ENCODE assay signal across 16 cellular contexts in genomic region chr1:3617806-3618345, GRCh38. TPM values are rescaled to one million over a fixed set of nuclear protein-coding genes. Genes with fewer than 3 reads are reported as not detected.
DNase-seq lines count a peak whose midpoint lies in the region; ATAC-seq and TF ChIP-seq lines count a peak whose summit lies in the region.
"Had no signal": no experiment of that assay in that cellular context is flagged by ENCODE, and none has a peak within 500 bp of the region (broad histone marks: within the 10 kb centered on the region; RNA-seq: fewer than 3 reads in every experiment).

No MANE protein-coding gene starts in this region.

- no peak overlapping the region for H3K27ac ChIP-seq in neuronal stem cell (replicated peaks; ENCODE audit: low read length)
- H3K27ac ChIP-seq in testis, result no peak overlapping the region
- H3K27ac ChIP-seq: C4-2B had no signal

- intact Hi-C loops in testis (cut with DNase I; ENCODE audit: low total_unique reads), result no loop called here

- TF ChIP-seq CTCF in testis (IDR thresholded peaks at IDR 0.05), result no peak

- peak overlapping the region; percentile 84 for H2BK5ac ChIP-seq in neuronal stem cell (ENCODE audit: low read length)

- H3K18ac ChIP-seq in neuronal stem cell (ENCODE audit: low read length), result peak overlapping the region; percentile 61

- no peaks in the 10 kb centered on the region for H3K79me1 ChIP-seq in neuronal stem cell (ENCODE audit: low read depth, low read length)

- peak overlapping the region; percentile 95 for H2AK5ac ChIP-seq in neuronal stem cell (ENCODE audit: low read depth, low read length)

- H3K9me3 Mint-ChIP-seq in stimulated activated naive CD8-positive, alpha-beta T cell treated with anti-CD3 and anti-CD28 coated beads, Interleukin-15, amount 100 ng/mL, for 72 hours, result no peaks in the 10 kb centered on the region
- H3K9me3 Mint-ChIP-seq in immature natural killer cell, result no peaks in the 10 kb centered on the region
- H3K9me3 Mint-ChIP-seq: CD8-positive, alpha-beta T cell; HFFc6 had no signal

- H3K36me3 ChIP-seq in neuronal stem cell (replicated peaks in 1 of 2; ENCODE audit: control insufficient read depth in 2 of 2, insufficient read depth in 2 of 2, low read length in 2 of 2) (peaks cover 0 to 1% of the 10 kb centered on the region in 2 donors), testis (ENCODE audit: low read depth, missing control alignments) (no peaks in the 10 kb centered on the region)
- H3K36me3 ChIP-seq: HAP-1 had no signal

- no peak overlapping the region for H2BK120ac ChIP-seq in neuronal stem cell (ENCODE audit: low read depth, low read length)

- no peak overlapping the region for H2AFZ ChIP-seq in neuronal stem cell (ENCODE audit: low read length)

- peak overlapping the region; percentile 12 for H3K23ac ChIP-seq in neuronal stem cell (ENCODE audit: low read depth, low read length, poor library complexity)

- ATAC-seq in stimulated activated naive CD8-positive, alpha-beta T cell treated with anti-CD3 and anti-CD28 coated beads, Interleukin-15, amount 100 ng/mL, for 72 hours, result peak; percentile 26
- ATAC-seq in stimulated activated naive CD8-positive, alpha-beta T cell treated with anti-CD3 and anti-CD28 coated beads, Interleukin-15, Interleukin-2, amounts not matched to agents 100 U/mL and 50 U/mL, for 24 hours, result no peak
- ATAC-seq: CD8-positive, alpha-beta T cell had no signal

- no peak for TF ChIP-seq POLR2A in testis (IDR thresholded peaks at IDR 0.05)

- H4K91ac ChIP-seq in neuronal stem cell (ENCODE audit: low read depth, low read length, poor library complexity), result peak overlapping the region; percentile 16

- H3K27ac Mint-ChIP-seq in stimulated activated naive CD8-positive, alpha-beta T cell treated with anti-CD3 and anti-CD28 coated beads, Interleukin-15, amount 100 ng/mL, for 72 hours, result no peak overlapping the region
- H3K27ac Mint-ChIP-seq in immature natural killer cell, result no peak overlapping the region
- H3K27ac Mint-ChIP-seq: CD8-positive, alpha-beta T cell; HFFc6 had no signal

- no peak overlapping the region for H4K8ac ChIP-seq in neuronal stem cell (ENCODE audit: low read depth, low read length)

- H3K14ac ChIP-seq in neuronal stem cell (ENCODE audit: low read length), result peak overlapping the region; percentile 72

- no peak overlapping the region for H3K9ac ChIP-seq in neuronal stem cell (ENCODE audit: low read depth, low read length, poor library complexity)

- H3K27me3 ChIP-seq in neuronal stem cell (ENCODE audit: control insufficient read depth in 3 of 3, insufficient read depth in 3 of 3, low read depth in 1 of 3, low read length in 3 of 3), result peaks cover 0 to 43% (median 0%) of the 10 kb centered on the region in 3 experiments
- H3K27me3 ChIP-seq in testis, result no peaks in the 10 kb centered on the region

- H3K4ac ChIP-seq in neuronal stem cell (ENCODE audit: low read length), result peak overlapping the region; percentile 43

- DNase-seq in stimulated activated naive CD8-positive, alpha-beta T cell treated with anti-CD3 and anti-CD28 coated beads, Interleukin-15, amount 100 ng/mL, for 72 hours, result no peak
- no peak for DNase-seq in stimulated activated naive CD8-positive, alpha-beta T cell treated with anti-CD3 and anti-CD28 coated beads, Interleukin-15, Interleukin-2, amounts not matched to agents 100 U/mL and 50 U/mL, for 24 hours
- DNase-seq in neuronal stem cell (ENCODE audit: low spot score), result no peak
- peak; percentile 36 for DNase-seq in testis
- DNase-seq in immature natural killer cell, result no peak
- no peak for DNase-seq in NCI-H2227 treated with DMSO at 0.1 percent for 48 hours (lab: John Stamatoyannopoulos, UW)
- DNase-seq: Caco-2; CD4-positive, CD25-positive, alpha-beta regulatory T cell; CD8-positive, alpha-beta T cell; DMS153; DND-41; GOT3; HFFc6 had no signal

- H3K4me3 Mint-ChIP-seq in stimulated activated naive CD8-positive, alpha-beta T cell treated with anti-CD3 and anti-CD28 coated beads, Interleukin-15, amount 100 ng/mL, for 72 hours, result no peak overlapping the region
- no peak overlapping the region for H3K4me3 Mint-ChIP-seq in immature natural killer cell
- H3K4me3 Mint-ChIP-seq: CD4-positive, CD25-positive, alpha-beta regulatory T cell; CD8-positive, alpha-beta T cell; HFFc6 had no signal

- H3K4me1 Mint-ChIP-seq in stimulated activated naive CD8-positive, alpha-beta T cell treated with anti-CD3 and anti-CD28 coated beads, Interleukin-15, amount 100 ng/mL, for 72 hours, result peaks cover 28% of the 10 kb centered on the region
- peaks cover 22 to 40% of the 10 kb centered on the region in 2 donors for H3K4me1 Mint-ChIP-seq in immature natural killer cell

- H3K36me3 Mint-ChIP-seq in immature natural killer cell, result no peaks in the 10 kb centered on the region
- H3K36me3 Mint-ChIP-seq: CD4-positive, CD25-positive, alpha-beta regulatory T cell; CD8-positive, alpha-beta T cell had no signal

- WGBS in neuronal stem cell (ENCODE audit: extremely low coverage in 2 of 2, insufficient read length in 2 of 2, insufficient replicate concordance in 1 of 2), 2 donors, result no CpG with 5 or more reads among the region's 18 CpGs
- WGBS in testis, 2 donors, result 77 to 94% methylated on average over 10 to 18 of the region's 18 CpGs

- peak overlapping the region; percentile 42 for H2BK12ac ChIP-seq in neuronal stem cell (ENCODE audit: low read length)

- H3K4me3 ChIP-seq in neuronal stem cell (ENCODE audit: low read length in 2 of 2), result no peak overlapping the region
- no peak overlapping the region for H3K4me3 ChIP-seq in testis
- H3K4me3 ChIP-seq: HAP-1 had no signal

- H3K4me1 ChIP-seq in neuronal stem cell (ENCODE audit: control insufficient read depth in 2 of 2, insufficient read depth in 1 of 2, low read depth in 1 of 2, low read length in 2 of 2), result peaks cover 19 to 32% of the 10 kb centered on the region in 2 donors
- peaks cover 6% of the 10 kb centered on the region for H3K4me1 ChIP-seq in testis
- H3K4me1 ChIP-seq: HAP-1 had no signal

- peak overlapping the region; percentile 37 for H2BK15ac ChIP-seq in neuronal stem cell (ENCODE audit: low read length)

- H3K9me3 ChIP-seq in neuronal stem cell (replicated peaks in 1 of 2; ENCODE audit: control insufficient read depth in 2 of 2, insufficient read depth in 1 of 2, low read depth in 1 of 2, low read length in 2 of 2) (peaks cover 0 to 2% of the 10 kb centered on the region in 2 donors), testis (no peaks in the 10 kb centered on the region)
- H3K9me3 ChIP-seq: Caco-2, HAP-1 had no signal

- peaks cover 6% of the 10 kb centered on the region for H3K27me3 Mint-ChIP-seq in stimulated activated naive CD8-positive, alpha-beta T cell treated with anti-CD3 and anti-CD28 coated beads, Interleukin-15, amount 100 ng/mL, for 72 hours
- peaks cover 2 to 5% (median 2%) of the 10 kb centered on the region in 3 donors for H3K27me3 Mint-ChIP-seq in immature natural killer cell (ENCODE audit: low read depth in 3 of 3)

- H3K4me2 ChIP-seq in neuronal stem cell (ENCODE audit: insufficient read depth, low read length, poor library complexity, severe bottlenecking), result no peak overlapping the region

RNA-seq across cellular contexts. Expression of gene MEGF6, which starts 6.6 kb away (rescaled TPM):
- polyA plus RNA-seq in neuronal stem cell (2013, experiment 1 of 2), result 10.3 TPM
- 10.0 TPM for polyA plus RNA-seq in neuronal stem cell (2013, experiment 2 of 2)
- 10 to 100 TPM; 16.1 to 26.4 TPM for total RNA-seq in testis
- polyA plus RNA-seq in testis (ENCODE audit: insufficient read depth, low read depth, low replicate concordance) (9.0 TPM), immature natural killer cell (under 1 TPM in 1 of 3 donors, not detected in 2; 0.08 TPM)

RNA-seq across cellular contexts. Expression of gene TPRG1L, which starts 6.9 kb away (rescaled TPM):
- polyA plus RNA-seq in neuronal stem cell (2013, experiment 1 of 2), result 13.4 TPM
- polyA plus RNA-seq in neuronal stem cell (2013, experiment 2 of 2), result 13.2 TPM
- 10 to 100 TPM; 30.6 to 33.3 TPM for total RNA-seq in testis
- polyA plus RNA-seq in testis (ENCODE audit: insufficient read depth, low read depth, low replicate concordance), result 40.9 TPM
- polyA plus RNA-seq in immature natural killer cell, result 10 to 100 TPM; 36.2 to 43.4 (median 40.3) TPM

RNA-seq across cellular contexts. Expression of gene WRAP73, which starts 32.0 kb away (rescaled TPM):
- polyA plus RNA-seq in neuronal stem cell (2013, experiment 1 of 2), result 24.6 TPM
- 25.7 TPM for polyA plus RNA-seq in neuronal stem cell (2013, experiment 2 of 2)
- 10 to 100 TPM; 26.1 to 34.2 TPM for total RNA-seq in testis
- polyA plus RNA-seq in testis (ENCODE audit: insufficient read depth, low read depth, low replicate concordance) (32.5 TPM), immature natural killer cell (10 to 100 TPM; 19.9 to 26.8 (median 21.1) TPM)

RNA-seq across cellular contexts. Expression of gene TP73, which starts 34.4 kb away (rescaled TPM):
- 0.18 TPM for polyA plus RNA-seq in neuronal stem cell (2013, experiment 1 of 2)
- polyA plus RNA-seq in neuronal stem cell (2013, experiment 2 of 2), result 0.19 TPM
- 1 to 10 TPM; 1.3 to 1.5 TPM for total RNA-seq in testis
- polyA plus RNA-seq in testis (ENCODE audit: insufficient read depth, low read depth, low replicate concordance), result 2.2 TPM
- not detected for polyA plus RNA-seq in immature natural killer cell
- total RNA-seq: CD4-positive, CD25-positive, alpha-beta regulatory T cell; CD8-positive, alpha-beta T cell; HFFc6 had no signal
- polyA plus RNA-seq: BJ had no signal
